Comparison of ENCODE assay signal across 23 cellular contexts in genomic region chr1:214717323-214717722, GRCh38.
DNase-seq lines count a peak whose midpoint lies in the region; ATAC-seq and TF ChIP-seq lines count a peak whose summit lies in the region.
"Had no signal": no experiment of that assay in that cellular context is flagged by ENCODE, and none has a peak within 500 bp of the region (broad histone marks: within the 10 kb centered on the region; RNA-seq: fewer than 3 reads in every experiment).

No MANE protein-coding gene starts in this region.

- no peak overlapping the region for H2AFZ ChIP-seq in PC-3 (ENCODE audit: low read length)
- H2AFZ ChIP-seq: GM23248 had no signal

- H3K36me3 Mint-ChIP-seq in activated CD4-positive, alpha-beta T cell treated with anti-CD3 and anti-CD28 coated beads for 36 hours (ENCODE audit: low read depth) = no peaks in the 10 kb centered on the region
- H3K36me3 Mint-ChIP-seq: CD14-positive monocyte had no signal

- no peak overlapping the region for H3K27ac ChIP-seq in PC-3 (ENCODE audit: low read length)
- H3K27ac ChIP-seq: GM23248, right lobe of liver, tibial artery had no signal

- no peaks in the 10 kb centered on the region for H3F3A ChIP-seq in PC-3 (ENCODE audit: low read length, unreplicated experiment)

- CTCF ChIA-PET in PC-3 (lab: Charles Lee) = interaction anchor here (0.5 kb wide), 1 partner anchor 236 kb away, joined by 3 read pairs; no protein-coding TSS in a partner anchor
- CTCF ChIA-PET in activated CD4-positive, alpha-beta T cell treated with anti-CD3 and anti-CD28 coated beads for 36 hours (lab: Charles Lee) = no interaction called here

- peak overlapping the region; percentile 21; the same call in 1 of the 2 replicates for H3K4me2 ChIP-seq in PC-3 (ENCODE audit: low read length)

- in situ Hi-C loops in Caki2 (cut with HindIII; ENCODE audit: low pct_unique_long_range_greater_than_20kb, low sequenced_read_pairs) = no loop called here

- H3K4me1 Mint-ChIP-seq in activated CD4-positive, alpha-beta T cell treated with anti-CD3 and anti-CD28 coated beads for 36 hours = peaks cover 3% of the 10 kb centered on the region
- H3K4me1 Mint-ChIP-seq: CD14-positive monocyte had no signal

- no peaks in the 10 kb centered on the region for H3K36me3 ChIP-seq in PC-3 (ENCODE audit: low read depth, low read length)
- H3K36me3 ChIP-seq: MG63, right lobe of liver, tibial artery had no signal

- no peaks in the 10 kb centered on the region for H4K20me1 ChIP-seq in PC-3 (ENCODE audit: low read length)

- peak; percentile 70 for ATAC-seq in PC-3
- ATAC-seq in activated CD4-positive, alpha-beta T cell treated with anti-CD3 and anti-CD28 coated beads for 36 hours = no peak
- ATAC-seq in HG03521 (IDR thresholded peaks at IDR 0.05; ENCODE audit: unreplicated experiment) = no peak
- ATAC-seq: activated T-cell treated with anti-CD3 and anti-CD28 coated beads, Interleukin-2, amount 50 U/mL, for 4 hours; K562; right lobe of liver had no signal

- no peaks in the 10 kb centered on the region for H3K9me3 Mint-ChIP-seq in activated CD4-positive, alpha-beta T cell treated with anti-CD3 and anti-CD28 coated beads for 36 hours (ENCODE audit: low read depth)
- H3K9me3 Mint-ChIP-seq: neural crest cell; T-helper 1 cell treated with Interleukin-12 subunit alpha and Interleukin-12 subunit beta and Interleukin-4 antibody, amounts not matched to agents 30 μg/mL and 1 μg/mL, for 36 hours had no signal

- DNase-seq in Caki2 (ENCODE audit: low read depth) (peak; percentile 16), NCI-H146 (lab: John Stamatoyannopoulos, UW) (peak; percentile 13), PC-3 (peak; percentile 61), glomerular visceral epithelial cell (ENCODE audit: extremely low spot score) (peak; percentile 54), NCI-H2227 treated with DMSO at 0.1 percent for 48 hours (lab: John Stamatoyannopoulos, UW) (no peak), T-helper 9 cell (no peak)
- no peak for DNase-seq in activated CD4-positive, alpha-beta T cell treated with anti-CD3 and anti-CD28 coated beads for 36 hours
- DNase-seq: activated CD8-positive, alpha-beta memory T cell treated with anti-CD3 and anti-CD28 coated beads for 24 hours; activated naive CD4-positive, alpha-beta T cell treated with Interleukin-2 at 50 U/mL for 16 hours; activated T-cell treated with anti-CD3 and anti-CD28 coated beads, Interleukin-2, amount 50 U/mL, for 4 hours; cortex of kidney; GM23248; kidney; MG63; right lobe of liver; tibial artery had no signal

- no peaks in the 10 kb centered on the region for H3K9me2 ChIP-seq in PC-3 (replicated peaks; ENCODE audit: low read length)

- no peak overlapping the region for H3K9ac ChIP-seq in PC-3 (ENCODE audit: low read length)
- H3K9ac ChIP-seq: GM23248 had no signal

- POLR2A ChIA-PET in PC-3 (lab: Charles Lee; ENCODE audit: unreplicated experiment) = interaction anchor here (0.6 to 0.7 kb wide), 2 partner anchors 27 to 1172 kb away, joined by 3 read pairs; no protein-coding TSS in a partner anchor
- POLR2A ChIA-PET in activated CD4-positive, alpha-beta T cell treated with anti-CD3 and anti-CD28 coated beads for 36 hours (lab: Charles Lee) = no interaction called here

- no peaks in the 10 kb centered on the region for H3K27me3 ChIP-seq in PC-3 (ENCODE audit: low read length)
- H3K27me3 ChIP-seq: MG63, right lobe of liver, tibial artery had no signal

- no peaks in the 10 kb centered on the region for H3K79me2 ChIP-seq in PC-3 (ENCODE audit: low read length)

- H3K27me3 Mint-ChIP-seq in activated CD4-positive, alpha-beta T cell treated with anti-CD3 and anti-CD28 coated beads for 36 hours = peaks cover 4% of the 10 kb centered on the region

- no peak overlapping the region for H3K27ac Mint-ChIP-seq in activated CD4-positive, alpha-beta T cell treated with anti-CD3 and anti-CD28 coated beads for 36 hours
- H3K27ac Mint-ChIP-seq: CD14-positive monocyte; stimulated activated naive CD8-positive, alpha-beta T cell treated with anti-CD3 and anti-CD28 coated beads, Interleukin-15, Interleukin-2, amounts not matched to agents 100 ng/mL and 50 ng/mL, for 24 hours; T-helper 1 cell treated with Interleukin-12 subunit alpha and Interleukin-12 subunit beta and Interleukin-4 antibody, amounts not matched to agents 30 μg/mL and 1 μg/mL, for 36 hours had no signal

- H3K4me3 ChIP-seq in PC-3 (ENCODE audit: low read length) = no peak overlapping the region
- H3K4me3 ChIP-seq: GM23248, K562, lung, MG63, right lobe of liver, tibial artery had no signal

- no peak overlapping the region for H3K4me3 Mint-ChIP-seq in activated CD4-positive, alpha-beta T cell treated with anti-CD3 and anti-CD28 coated beads for 36 hours
- H3K4me3 Mint-ChIP-seq: activated T-cell treated with anti-CD3 and anti-CD28 coated beads, Interleukin-2, amount 50 U/mL, for 4 hours; CD14-positive monocyte; neural crest cell; stimulated activated naive CD8-positive, alpha-beta T cell treated with anti-CD3 and anti-CD28 coated beads, Interleukin-15, Interleukin-2, amounts not matched to agents 100 ng/mL and 50 ng/mL, for 24 hours; T-helper 1 cell treated with Interleukin-12 subunit alpha and Interleukin-12 subunit beta and Interleukin-4 antibody, amounts not matched to agents 30 μg/mL and 1 μg/mL, for 36 hours had no signal

- intact Hi-C loops in PC-3 (cut with micrococcal nuclease) = no loop called here
- intact Hi-C loops in activated CD4-positive, alpha-beta T cell treated with anti-CD3 and anti-CD28 coated beads for 36 hours (cut with DNase I, micrococcal nuclease) = no loop called here

- no peak for TF ChIP-seq CTCF in PC-3 (conservative IDR thresholded peaks at IDR 0.05; ENCODE audit: low read depth, low read length)

- H3K4me1 ChIP-seq in PC-3 (ENCODE audit: insufficient read depth, low read length) = peaks cover 25% of the 10 kb centered on the region
- H3K4me1 ChIP-seq: right lobe of liver, tibial artery had no signal

- BruUV-seq in PC-3 (replicated peaks; lab: Mats Ljungman, UMichigan) = no TSS peak

- no peaks in the 10 kb centered on the region for H3K9me3 ChIP-seq in PC-3 (ENCODE audit: low read length)
- H3K9me3 ChIP-seq: MG63, right lobe of liver, tibial artery had no signal

Comparison
In these comparisons a context has a peak if more than half of its experiments do, and no peak if none do; other contexts are left out.
1. DNase-seq: peak in Caki2 (single experiment), NCI-H146 (single experiment), PC-3 (single experiment) and glomerular visceral epithelial cell (single experiment); none in NCI-H2227 treated with DMSO at 0.1 percent for 48 hours (single experiment), activated CD4-positive, alpha-beta T cell treated with anti-CD3 and anti-CD28 coated beads for 36 hours (single experiment) and T-helper 9 cell (single experiment).